Comparison of ENCODE assay signal across 14 cellular contexts in genomic region chr20:5751856-5752255, GRCh38. TPM values are rescaled to one million over a fixed set of nuclear protein-coding genes. Genes with fewer than 3 reads are reported as not detected.
DNase-seq lines count a peak whose midpoint lies in the region; ATAC-seq, FAIRE-seq and TF ChIP-seq lines count a peak whose summit lies in the region.
"Had no signal": no experiment of that assay in that cellular context is flagged by ENCODE, and none has a peak within 500 bp of the region (broad histone marks: within the 10 kb centered on the region; RNA-seq: fewer than 3 reads in every experiment).

No MANE protein-coding gene starts in this region.

- no peaks in the 10 kb centered on the region for H4K20me1 ChIP-seq in Loucy (ENCODE audit: insufficient read depth, low read length, poor library complexity, severe bottlenecking)
- no peaks in the 10 kb centered on the region for H4K20me1 ChIP-seq in astrocyte (ENCODE audit: insufficient read depth, low read length)

- no peak for DNase-seq in CD8-positive, alpha-beta T cell
- DNase-seq in astrocyte (ENCODE audit: low read depth) (peak; percentile 44), naive B cell (no peak), GM10266 (ENCODE audit: extremely low spot score) (no peak), RPMI8226 (no peak)
- DNase-seq: activated gamma-delta T cell treated with Interleukin-2 at 50 U/mL for 16 hours, NCI-H1694, SHP77, WERI-Rb-1 had no signal

- no peaks in the 10 kb centered on the region for H3F3A ChIP-seq in Loucy (ENCODE audit: low read depth)

- no peak for ATAC-seq in CD8-positive, alpha-beta T cell
- ATAC-seq in naive B cell (ENCODE audit: low read depth in 2 of 2) = no peak
- no peak for ATAC-seq in GM18511 (IDR thresholded peaks at IDR 0.05; ENCODE audit: unreplicated experiment)
- ATAC-seq in GM21786 (IDR thresholded peaks at IDR 0.05; ENCODE audit: unreplicated experiment) = no peak

- no peaks in the 10 kb centered on the region; the same call in 1 of the 2 replicates for H3K9me2 ChIP-seq in Loucy (replicated peaks; ENCODE audit: low read depth, low read length)

- H3K27me3 Mint-ChIP-seq in CD8-positive, alpha-beta T cell (ENCODE audit: low read depth) = no peaks in the 10 kb centered on the region
- H3K27me3 Mint-ChIP-seq in astrocyte (ENCODE audit: low read depth, unreplicated experiment) (no peaks in the 10 kb centered on the region), naive B cell (peaks cover 0 to under 1% (median 0%) of the 10 kb centered on the region in 3 donors)

- H3K4me3 ChIP-seq in CD8-positive, alpha-beta T cell (ENCODE audit: low read depth, low read length) = no peak overlapping the region
- H3K4me3 ChIP-seq in Loucy (ENCODE audit: low read length, poor library complexity, severe bottlenecking) (peak overlapping the region; percentile 86), astrocyte (ENCODE audit: insufficient read depth, low read depth, low read length) (no peak overlapping the region)

- H3K4me2 ChIP-seq in Loucy (ENCODE audit: low read depth, low read length, poor library complexity, severe bottlenecking) (peak overlapping the region; percentile 77), astrocyte (ENCODE audit: low read length) (no peak overlapping the region)

- no peak overlapping the region for H3K27ac ChIP-seq in CD8-positive, alpha-beta T cell (ENCODE audit: low read depth, low read length)
- no peak overlapping the region for H3K27ac ChIP-seq in astrocyte (ENCODE audit: low read depth, low read length)
- H3K27ac ChIP-seq: WERI-Rb-1 had no signal

- H3K4me3 Mint-ChIP-seq in CD8-positive, alpha-beta T cell = peak overlapping the region; percentile 96
- H3K4me3 Mint-ChIP-seq in astrocyte (ENCODE audit: unreplicated experiment) (peak overlapping the region; percentile 20), naive B cell (peak overlapping the region; percentile 44 to 99 (median 93))

- no peaks in the 10 kb centered on the region for H3K9me3 ChIP-seq in CD8-positive, alpha-beta T cell (ENCODE audit: low read length)
- H3K9me3 ChIP-seq in Loucy (ENCODE audit: insufficient read depth, low read depth, low read length) (no peaks in the 10 kb centered on the region), astrocyte (ENCODE audit: insufficient read depth, low read depth, low read length) (no peaks in the 10 kb centered on the region)
- H3K9me3 ChIP-seq: thoracic aorta had no signal

- intact Hi-C loops in CD8-positive, alpha-beta T cell (cut with DNase I, micrococcal nuclease) = loop anchor here in 1 of 2 experiments (2.0 to 10.0 kb wide), 2 partner anchors 57 to 199 kb away; partner anchors contain the start of genes MCM8 and TRMT6

- H3K9ac ChIP-seq in Loucy (ENCODE audit: low read depth, low read length, poor library complexity, severe bottlenecking) = no peak overlapping the region
- H3K9ac ChIP-seq in astrocyte (ENCODE audit: low read length) = no peak overlapping the region

- no peak for TF ChIP-seq CTCF in CD8-positive, alpha-beta T cell (IDR thresholded peaks at IDR 0.05)
- TF ChIP-seq CTCF in Loucy (conservative IDR thresholded peaks at IDR 0.05; ENCODE audit: low read length) (no peak), astrocyte (IDR thresholded peaks at IDR 0.05; ENCODE audit: insufficient read depth, low read depth, low read length) (no peak), GM10266 (IDR thresholded peaks at IDR 0.05; ENCODE audit: control insufficient read depth, insufficient read depth, low read depth, missing control alignments) (no peak)

- no peak overlapping the region for H3K27ac Mint-ChIP-seq in CD8-positive, alpha-beta T cell
- H3K27ac Mint-ChIP-seq in astrocyte (ENCODE audit: unreplicated experiment) = no peak overlapping the region
- H3K27ac Mint-ChIP-seq in naive B cell = peak overlapping the region in 1 of 6 donors; percentile 32

- peaks cover 16% of the 10 kb centered on the region for H3K79me2 ChIP-seq in Loucy (ENCODE audit: insufficient read depth, low read length)
- no peaks in the 10 kb centered on the region for H3K79me2 ChIP-seq in astrocyte (ENCODE audit: insufficient read depth, low read length)

- H3K36me3 ChIP-seq in CD8-positive, alpha-beta T cell (ENCODE audit: insufficient read depth, low read length) = no peaks in the 10 kb centered on the region
- H3K36me3 ChIP-seq in Loucy (ENCODE audit: insufficient read depth, low read length) (no peaks in the 10 kb centered on the region), astrocyte (ENCODE audit: insufficient read depth, low read length) (no peaks in the 10 kb centered on the region)
- H3K36me3 ChIP-seq: thoracic aorta, WERI-Rb-1 had no signal

- peaks cover 2% of the 10 kb centered on the region for H3K9me3 Mint-ChIP-seq in CD8-positive, alpha-beta T cell
- H3K9me3 Mint-ChIP-seq in astrocyte (ENCODE audit: unreplicated experiment) (no peaks in the 10 kb centered on the region), naive B cell (no peaks in the 10 kb centered on the region)

- H3K4me1 Mint-ChIP-seq in CD8-positive, alpha-beta T cell (ENCODE audit: low read depth) = peaks cover 36% of the 10 kb centered on the region
- H3K4me1 Mint-ChIP-seq in astrocyte (ENCODE audit: low read depth, unreplicated experiment) (peaks cover 2% of the 10 kb centered on the region), naive B cell (peaks cover 14 to 42% (median 36%) of the 10 kb centered on the region in 3 donors)

- no peak for FAIRE-seq in astrocyte (lab: Jason Lieb, UNC)
- FAIRE-seq: islet of Langerhans had no signal

- H3K27me3 ChIP-seq in CD8-positive, alpha-beta T cell (ENCODE audit: insufficient read depth, low read length) = no peaks in the 10 kb centered on the region
- H3K27me3 ChIP-seq in Loucy (ENCODE audit: insufficient read depth, low read length, poor library complexity, severe bottlenecking) (peaks cover 20% of the 10 kb centered on the region), astrocyte (ENCODE audit: insufficient read depth, low read length) (no peaks in the 10 kb centered on the region)

- H2AFZ ChIP-seq in Loucy (ENCODE audit: low read length) (no peak overlapping the region), astrocyte (ENCODE audit: low read depth, low read length) (no peak overlapping the region)

- CTCF ChIA-PET in CD8-positive, alpha-beta T cell (lab: Charles Lee) = interaction anchor here (1.5 kb wide), 1 partner anchor 183 kb away, joined by 6 read pairs; no protein-coding TSS in a partner anchor

- POLR2A ChIA-PET in CD8-positive, alpha-beta T cell (lab: Charles Lee) = no interaction called here

- peaks cover 25% of the 10 kb centered on the region for H3K36me3 Mint-ChIP-seq in CD8-positive, alpha-beta T cell
- H3K36me3 Mint-ChIP-seq in astrocyte (ENCODE audit: low read depth, unreplicated experiment) = peaks cover 2% of the 10 kb centered on the region
- H3K36me3 Mint-ChIP-seq in naive B cell = peaks cover 0 to 8% of the 10 kb centered on the region in 2 donors

- H3K4me1 ChIP-seq in CD8-positive, alpha-beta T cell (ENCODE audit: insufficient read depth, low read length) = peaks cover 24% of the 10 kb centered on the region
- H3K4me1 ChIP-seq in Loucy (ENCODE audit: insufficient read depth, low read length, poor library complexity, severe bottlenecking) (no peaks in the 10 kb centered on the region), astrocyte (ENCODE audit: insufficient read depth, low read length) (peaks cover 3% of the 10 kb centered on the region)

RNA-seq across cellular contexts. Expression of gene SHLD1, which starts 1.7 kb away (rescaled TPM):
- total RNA-seq in CD8-positive, alpha-beta T cell = 1 to 10 TPM; 4.2 to 5.9 TPM
- total RNA-seq in astrocyte = 2.9 and 3.5 TPM in 2 replicates
- polyA plus RNA-seq in naive B cell (ENCODE audit: low read depth in 6 of 6) = 10 to 100 TPM; 14.0 to 43.9 (median 30.8) TPM

Comparison
In these comparisons a context has a peak if more than half of its experiments do, and no peak if none do; other contexts are left out.
1. H3K4me3 Mint-ChIP-seq: peak in every context shown above with its lines; median percentile 96 in CD8-positive, alpha-beta T cell; 93 in naive B cell; 20 in astrocyte.